Comparison of ENCODE assay signal across 1 cellular context in the genomic region with DNA sequence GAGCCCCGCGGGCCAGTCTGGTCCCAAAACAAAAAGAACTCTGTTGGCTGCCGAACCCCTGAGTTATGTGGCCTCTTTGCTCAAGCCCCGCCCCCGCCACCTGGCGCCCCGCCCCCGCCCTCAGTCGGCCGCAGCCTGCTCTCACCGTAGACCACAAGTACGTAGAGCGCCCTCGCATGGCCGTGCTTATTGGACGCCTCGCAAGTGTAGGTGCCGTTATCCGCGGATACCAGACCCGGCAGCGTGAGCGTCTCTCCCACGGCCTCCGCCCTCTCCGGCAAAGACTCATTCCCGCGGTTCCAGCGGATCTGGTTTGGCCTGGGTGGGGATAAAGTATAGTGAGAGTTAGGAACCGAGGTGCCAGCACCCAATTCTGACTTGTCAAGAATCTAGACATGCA.
TF ChIP-seq lines count a peak whose summit lies in the region.

No MANE protein-coding gene starts in this region.

TF ChIP-seq in GM23338, 12 proteins besides CTCF, POLR2A, EP300 and RAD21 (continued from another document):
- TF ChIP-seq, protein P1, sequence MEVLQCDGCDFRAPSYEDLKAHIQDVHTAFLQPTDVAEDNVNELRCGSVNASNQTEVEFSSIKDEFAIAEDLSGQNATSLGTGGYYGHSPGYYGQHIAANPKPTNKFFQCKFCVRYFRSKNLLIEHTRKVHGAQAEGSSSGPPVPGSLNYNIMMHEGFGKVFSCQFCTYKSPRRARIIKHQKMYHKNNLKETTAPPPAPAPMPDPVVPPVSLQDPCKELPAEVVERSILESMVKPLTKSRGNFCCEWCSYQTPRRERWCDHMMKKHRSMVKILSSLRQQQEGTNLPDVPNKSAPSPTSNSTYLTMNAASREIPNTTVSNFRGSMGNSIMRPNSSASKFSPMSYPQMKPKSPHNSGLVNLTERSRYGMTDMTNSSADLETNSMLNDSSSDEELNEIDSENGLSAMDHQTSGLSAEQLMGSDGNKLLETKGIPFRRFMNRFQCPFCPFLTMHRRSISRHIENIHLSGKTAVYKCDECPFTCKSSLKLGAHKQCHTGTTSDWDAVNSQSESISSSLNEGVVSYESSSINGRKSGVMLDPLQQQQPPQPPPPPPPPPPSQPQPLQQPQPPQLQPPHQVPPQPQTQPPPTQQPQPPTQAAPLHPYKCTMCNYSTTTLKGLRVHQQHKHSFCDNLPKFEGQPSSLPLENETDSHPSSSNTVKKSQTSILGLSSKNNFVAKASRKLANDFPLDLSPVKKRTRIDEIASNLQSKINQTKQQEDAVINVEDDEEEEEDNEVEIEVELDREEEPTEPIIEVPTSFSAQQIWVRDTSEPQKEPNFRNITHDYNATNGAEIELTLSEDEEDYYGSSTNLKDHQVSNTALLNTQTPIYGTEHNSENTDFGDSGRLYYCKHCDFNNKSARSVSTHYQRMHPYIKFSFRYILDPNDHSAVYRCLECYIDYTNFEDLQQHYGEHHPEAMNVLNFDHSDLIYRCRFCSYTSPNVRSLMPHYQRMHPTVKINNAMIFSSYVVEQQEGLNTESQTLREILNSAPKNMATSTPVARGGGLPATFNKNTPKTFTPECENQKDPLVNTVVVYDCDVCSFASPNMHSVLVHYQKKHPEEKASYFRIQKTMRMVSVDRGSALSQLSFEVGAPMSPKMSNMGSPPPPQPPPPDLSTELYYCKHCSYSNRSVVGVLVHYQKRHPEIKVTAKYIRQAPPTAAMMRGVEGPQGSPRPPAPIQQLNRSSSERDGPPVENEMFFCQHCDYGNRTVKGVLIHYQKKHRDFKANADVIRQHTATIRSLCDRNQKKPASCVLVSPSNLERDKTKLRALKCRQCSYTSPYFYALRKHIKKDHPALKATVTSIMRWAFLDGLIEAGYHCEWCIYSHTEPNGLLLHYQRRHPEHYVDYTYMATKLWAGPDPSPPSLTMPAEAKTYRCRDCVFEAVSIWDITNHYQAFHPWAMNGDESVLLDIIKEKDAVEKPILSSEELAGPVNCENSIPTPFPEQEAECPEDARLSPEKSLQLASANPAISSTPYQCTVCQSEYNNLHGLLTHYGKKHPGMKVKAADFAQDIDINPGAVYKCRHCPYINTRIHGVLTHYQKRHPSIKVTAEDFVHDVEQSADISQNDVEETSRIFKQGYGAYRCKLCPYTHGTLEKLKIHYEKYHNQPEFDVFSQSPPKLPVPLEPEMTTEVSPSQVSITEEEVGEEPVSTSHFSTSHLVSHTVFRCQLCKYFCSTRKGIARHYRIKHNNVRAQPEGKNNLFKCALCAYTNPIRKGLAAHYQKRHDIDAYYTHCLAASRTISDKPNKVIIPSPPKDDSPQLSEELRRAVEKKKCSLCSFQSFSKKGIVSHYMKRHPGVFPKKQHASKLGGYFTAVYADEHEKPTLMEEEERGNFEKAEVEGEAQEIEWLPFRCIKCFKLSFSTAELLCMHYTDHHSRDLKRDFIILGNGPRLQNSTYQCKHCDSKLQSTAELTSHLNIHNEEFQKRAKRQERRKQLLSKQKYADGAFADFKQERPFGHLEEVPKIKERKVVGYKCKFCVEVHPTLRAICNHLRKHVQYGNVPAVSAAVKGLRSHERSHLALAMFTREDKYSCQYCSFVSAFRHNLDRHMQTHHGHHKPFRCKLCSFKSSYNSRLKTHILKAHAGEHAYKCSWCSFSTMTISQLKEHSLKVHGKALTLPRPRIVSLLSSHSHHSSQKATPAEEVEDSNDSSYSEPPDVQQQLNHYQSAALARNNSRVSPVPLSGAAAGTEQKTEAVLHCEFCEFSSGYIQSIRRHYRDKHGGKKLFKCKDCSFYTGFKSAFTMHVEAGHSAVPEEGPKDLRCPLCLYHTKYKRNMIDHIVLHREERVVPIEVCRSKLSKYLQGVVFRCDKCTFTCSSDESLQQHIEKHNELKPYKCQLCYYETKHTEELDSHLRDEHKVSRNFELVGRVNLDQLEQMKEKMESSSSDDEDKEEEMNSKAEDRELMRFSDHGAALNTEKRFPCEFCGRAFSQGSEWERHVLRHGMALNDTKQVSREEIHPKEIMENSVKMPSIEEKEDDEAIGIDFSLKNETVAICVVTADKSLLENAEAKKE (CRISPR knock-in tag; IDR thresholded peaks at IDR 0.05) = no peak
- TF ChIP-seq CREB1 (CRISPR knock-in tag; IDR thresholded peaks at IDR 0.05; ENCODE audit: low read depth) = no peak
- no peak for TF ChIP-seq STAT1 (IDR thresholded peaks at IDR 0.05; ENCODE audit: unreplicated experiment)
- TF ChIP-seq, protein P2, sequence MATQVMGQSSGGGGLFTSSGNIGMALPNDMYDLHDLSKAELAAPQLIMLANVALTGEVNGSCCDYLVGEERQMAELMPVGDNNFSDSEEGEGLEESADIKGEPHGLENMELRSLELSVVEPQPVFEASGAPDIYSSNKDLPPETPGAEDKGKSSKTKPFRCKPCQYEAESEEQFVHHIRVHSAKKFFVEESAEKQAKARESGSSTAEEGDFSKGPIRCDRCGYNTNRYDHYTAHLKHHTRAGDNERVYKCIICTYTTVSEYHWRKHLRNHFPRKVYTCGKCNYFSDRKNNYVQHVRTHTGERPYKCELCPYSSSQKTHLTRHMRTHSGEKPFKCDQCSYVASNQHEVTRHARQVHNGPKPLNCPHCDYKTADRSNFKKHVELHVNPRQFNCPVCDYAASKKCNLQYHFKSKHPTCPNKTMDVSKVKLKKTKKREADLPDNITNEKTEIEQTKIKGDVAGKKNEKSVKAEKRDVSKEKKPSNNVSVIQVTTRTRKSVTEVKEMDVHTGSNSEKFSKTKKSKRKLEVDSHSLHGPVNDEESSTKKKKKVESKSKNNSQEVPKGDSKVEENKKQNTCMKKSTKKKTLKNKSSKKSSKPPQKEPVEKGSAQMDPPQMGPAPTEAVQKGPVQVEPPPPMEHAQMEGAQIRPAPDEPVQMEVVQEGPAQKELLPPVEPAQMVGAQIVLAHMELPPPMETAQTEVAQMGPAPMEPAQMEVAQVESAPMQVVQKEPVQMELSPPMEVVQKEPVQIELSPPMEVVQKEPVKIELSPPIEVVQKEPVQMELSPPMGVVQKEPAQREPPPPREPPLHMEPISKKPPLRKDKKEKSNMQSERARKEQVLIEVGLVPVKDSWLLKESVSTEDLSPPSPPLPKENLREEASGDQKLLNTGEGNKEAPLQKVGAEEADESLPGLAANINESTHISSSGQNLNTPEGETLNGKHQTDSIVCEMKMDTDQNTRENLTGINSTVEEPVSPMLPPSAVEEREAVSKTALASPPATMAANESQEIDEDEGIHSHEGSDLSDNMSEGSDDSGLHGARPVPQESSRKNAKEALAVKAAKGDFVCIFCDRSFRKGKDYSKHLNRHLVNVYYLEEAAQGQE (IDR thresholded peaks at IDR 0.05; ENCODE audit: unreplicated experiment) = no peak
